Comparison of ENCODE assay signal across 8 cellular contexts in the genomic region with DNA sequence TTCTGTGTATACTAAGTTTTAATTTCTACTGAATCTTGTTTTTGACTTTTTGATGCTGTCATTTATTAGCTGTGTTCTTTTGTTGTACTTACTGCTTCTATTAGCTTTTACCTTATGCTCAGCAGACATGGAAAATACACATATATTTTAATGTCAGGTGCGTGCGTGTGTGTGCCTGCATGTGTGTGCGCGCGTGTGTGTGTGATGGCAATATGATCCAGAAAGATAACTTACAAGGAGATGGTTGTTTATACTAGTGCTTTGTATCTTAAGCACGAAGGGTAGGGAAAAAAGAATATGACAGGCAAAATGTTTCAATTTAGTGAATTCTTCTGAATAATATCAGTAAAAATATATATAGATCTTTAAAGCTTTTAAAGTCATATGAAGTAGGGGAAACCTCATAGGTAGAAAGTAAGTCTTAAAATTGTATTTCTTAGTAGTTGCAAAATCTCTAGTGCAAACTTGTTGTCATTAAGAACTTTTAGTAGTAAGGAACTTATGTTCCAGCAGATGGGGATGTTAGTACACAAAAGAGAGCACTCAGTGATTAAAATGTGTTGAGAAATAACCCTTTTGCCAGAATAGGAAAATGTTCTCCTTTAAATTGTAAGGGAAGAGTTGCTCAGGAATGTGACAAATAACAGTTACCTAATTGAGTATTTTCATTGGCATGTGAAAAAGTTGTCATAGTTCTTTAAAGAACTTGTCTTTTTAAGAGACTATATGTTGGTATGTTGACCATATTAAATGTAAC. TPM values are rescaled to one million over a fixed set of nuclear protein-coding genes. Genes with fewer than 3 reads are reported as not detected.
DNase-seq lines count a peak whose midpoint lies in the region; ATAC-seq lines count a peak whose summit lies in the region.

No MANE protein-coding gene starts in this region.

- H3K4me2 ChIP-seq in mesendoderm (ENCODE audit: low read length) = no peak overlapping the region

- H3K27me3 ChIP-seq in mesendoderm (ENCODE audit: insufficient read depth, low read length, poor library complexity) = no peaks in the 10 kb centered on the region

- H3K27ac ChIP-seq in cingulate gyrus (ENCODE audit: low read depth, low read length) (peak overlapping the region; percentile 25), mesendoderm (ENCODE audit: low read depth, low read length) (no peak overlapping the region)

- no peak overlapping the region for H3K18ac ChIP-seq in mesendoderm (ENCODE audit: low read length)

- peak; percentile 21 for DNase-seq in Daoy (ENCODE audit: low read depth)
- DNase-seq in MV-4-11 (lab: John Stamatoyannopoulos, UW) = peak; percentile 64
- DNase-seq in mesendoderm = peak; percentile 86
- no peak for DNase-seq in stimulated activated naive CD8-positive, alpha-beta T cell treated with anti-CD3 and anti-CD28 coated beads, Interleukin-15, Interleukin-2, amounts not matched to agents 100 U/mL and 50 U/mL, for 24 hours
- DNase-seq in activated T-cell treated with anti-CD3 and anti-CD28 coated beads, Interleukin-2, amount 50 U/mL, for 4 hours = no peak
- DNase-seq in NCI-H510A (lab: John Stamatoyannopoulos, UW) = no peak

- peaks cover 7% of the 10 kb centered on the region for H3K4me1 ChIP-seq in mesendoderm (ENCODE audit: control insufficient read depth, low read depth, low read length)

- peaks cover 5% of the 10 kb centered on the region for H3K79me1 ChIP-seq in mesendoderm (ENCODE audit: low read length)

- ATAC-seq in stimulated activated naive CD8-positive, alpha-beta T cell treated with anti-CD3 and anti-CD28 coated beads, Interleukin-15, Interleukin-2, amounts not matched to agents 100 U/mL and 50 U/mL, for 24 hours = no peak
- ATAC-seq in activated T-cell treated with anti-CD3 and anti-CD28 coated beads, Interleukin-2, amount 50 U/mL, for 4 hours = no peak
- no peak for ATAC-seq in HG03139 (IDR thresholded peaks at IDR 0.05; ENCODE audit: unreplicated experiment)

- no peak overlapping the region for H3K9ac ChIP-seq in mesendoderm (ENCODE audit: low read length)

- H3K27me3 Mint-ChIP-seq in activated T-cell treated with anti-CD3 and anti-CD28 coated beads, Interleukin-2, amount 50 U/mL, for 4 hours (ENCODE audit: low read depth) = no peaks in the 10 kb centered on the region

- no CpG with 5 or more reads among the region's 6 CpGs for WGBS in mesendoderm (ENCODE audit: extremely low coverage, insufficient coverage, low lambda C conversion rate)

- no peaks in the 10 kb centered on the region for H3K36me3 ChIP-seq in mesendoderm (ENCODE audit: control insufficient read depth, insufficient read depth, low read length)

- no peak overlapping the region for H4K8ac ChIP-seq in mesendoderm (ENCODE audit: low read depth, low read length)

- H3K4ac ChIP-seq in mesendoderm (ENCODE audit: low read depth, low read length) = no peak overlapping the region

- no peak overlapping the region for H3K4me3 Mint-ChIP-seq in activated T-cell treated with anti-CD3 and anti-CD28 coated beads, Interleukin-2, amount 50 U/mL, for 4 hours

- no peak overlapping the region for H3K56ac ChIP-seq in mesendoderm (ENCODE audit: low read length)

- H4K5ac ChIP-seq in mesendoderm (ENCODE audit: low read length) = no peak overlapping the region

- peak overlapping the region; percentile 90 for H3K23ac ChIP-seq in mesendoderm (ENCODE audit: low read length)

- no peak overlapping the region for H2AK5ac ChIP-seq in mesendoderm (ENCODE audit: low read length)

- H2BK120ac ChIP-seq in mesendoderm (ENCODE audit: low read depth, low read length) = no peak overlapping the region

- H3K79me2 ChIP-seq in mesendoderm (ENCODE audit: control insufficient read depth, insufficient read depth, low read length) = peaks cover 65% of the 10 kb centered on the region

- no peaks in the 10 kb centered on the region for H3K9me3 Mint-ChIP-seq in activated T-cell treated with anti-CD3 and anti-CD28 coated beads, Interleukin-2, amount 50 U/mL, for 4 hours

- H2BK5ac ChIP-seq in mesendoderm (ENCODE audit: low read length) = no peak overlapping the region

- no peaks in the 10 kb centered on the region for H3K36me3 Mint-ChIP-seq in activated T-cell treated with anti-CD3 and anti-CD28 coated beads, Interleukin-2, amount 50 U/mL, for 4 hours (ENCODE audit: insufficient read depth)

- H3K4me1 Mint-ChIP-seq in activated T-cell treated with anti-CD3 and anti-CD28 coated beads, Interleukin-2, amount 50 U/mL, for 4 hours (ENCODE audit: low read depth) = peaks cover 49% of the 10 kb centered on the region

- no peak overlapping the region for H3K4me3 ChIP-seq in mesendoderm (ENCODE audit: low read length)

- no peak overlapping the region for H2BK15ac ChIP-seq in mesendoderm (replicated peaks; ENCODE audit: low read depth)

RNA-seq across cellular contexts. Expression of gene QKI, which starts 13.2 kb away (rescaled TPM):
- total RNA-seq in Daoy (2014; rRNA removed; shearing (Covaris generic)) = 184 and 217 TPM in 2 replicates
- 119 TPM for polyA plus RNA-seq in mesendoderm (2013, experiment 1 of 2)
- 114 TPM for polyA plus RNA-seq in mesendoderm (2013, experiment 2 of 2)
- total RNA-seq in activated T-cell treated with anti-CD3 and anti-CD28 coated beads, Interleukin-2, amount 50 U/mL, for 4 hours = 10 to 100 TPM; 58.6 to 65.4 (median 61.2) TPM

Comparison
In these comparisons a context has a peak if more than half of its experiments do, and no peak if none do; other contexts are left out.
1. DNase-seq: peak in Daoy (single experiment), MV-4-11 (single experiment) and mesendoderm (single experiment); none in stimulated activated naive CD8-positive, alpha-beta T cell treated with anti-CD3 and anti-CD28 coated beads, Interleukin-15, Interleukin-2, amounts not matched to agents 100 U/mL and 50 U/mL, for 24 hours (single experiment), activated T-cell treated with anti-CD3 and anti-CD28 coated beads, Interleukin-2, amount 50 U/mL, for 4 hours (single experiment) and NCI-H510A (single experiment).